In genomic region chr7:128909605-128910568, GRCh38 we compare ENCODE assay signal across 8 cellular contexts.
DNase-seq lines count a peak whose midpoint lies in the region; ATAC-seq and TF ChIP-seq lines count a peak whose summit lies in the region.

No MANE protein-coding gene starts in this region.

- no peak for DNase-seq in HFF-Myc (ENCODE audit: extremely low read depth, low read depth)
- DNase-seq in brain microvascular endothelial cell = peak; percentile 32
- peak; percentile 25 for DNase-seq in iris pigment epithelial cell (ENCODE audit: low read depth)
- no peak for DNase-seq in DMS114 treated with DMSO at 0.1 percent for 48 hours (lab: John Stamatoyannopoulos, UW; ENCODE audit: unreplicated experiment)
- DNase-seq in KBM-7 = no peak
- DNase-seq in NAMALWA (ENCODE audit: low spot score) = no peak

- H3K27ac ChIP-seq in brain microvascular endothelial cell (no peak overlapping the region), stomach smooth muscle (ENCODE audit: low read length) (no peak overlapping the region)

- peak overlapping the region; percentile 32 for H3K4me3 ChIP-seq in HFF-Myc (replicated peaks; ENCODE audit: low read depth, low read length)
- H3K4me3 ChIP-seq in brain microvascular endothelial cell (ENCODE audit: low read depth, low read length) = peak overlapping the region; percentile 56
- peak overlapping the region; percentile 49 to 72 for H3K4me3 ChIP-seq in stomach smooth muscle (ENCODE audit: low read length in 2 of 2)

- H3K9ac ChIP-seq in stomach smooth muscle (ENCODE audit: low read length in 2 of 2) = peak overlapping the region in 1 of 2 donors; percentile 5

- H3K36me3 ChIP-seq in brain microvascular endothelial cell (replicated peaks) (no peaks in the 10 kb centered on the region), stomach smooth muscle (ENCODE audit: control insufficient read depth in 2 of 2, insufficient read depth in 2 of 2, low read length in 2 of 2) (no peaks in the 10 kb centered on the region)

- no peak for ATAC-seq in GM21526 (IDR thresholded peaks at IDR 0.05; ENCODE audit: low FRiP score, unreplicated experiment)

- no peak for TF ChIP-seq CTCF in HFF-Myc (IDR thresholded peaks at IDR 0.05; ENCODE audit: low read depth, low read length, missing control alignments)
- no peak for TF ChIP-seq CTCF in brain microvascular endothelial cell (IDR thresholded peaks at IDR 0.05; ENCODE audit: low read depth, low read length, missing control alignments)

- H3K9me3 ChIP-seq in stomach smooth muscle (ENCODE audit: control insufficient read depth in 2 of 2, low read length in 2 of 2) = no peaks in the 10 kb centered on the region

- in situ Hi-C loops in brain microvascular endothelial cell (cut with HindIII; ENCODE audit: low pct_ligation_motif_present, low sequenced_read_pairs) = loop anchor here (10.0 to 25.0 kb wide), 2 partner anchors 65 to 177 kb away; no protein-coding TSS in a partner anchor
- in situ Hi-C loops in KBM-7 (cut with MboI; ENCODE audit: low pct_unique_long_range_greater_than_20kb, low sequenced_read_pairs) = no loop called here

- peaks cover 20% of the 10 kb centered on the region for H3K27me3 ChIP-seq in brain microvascular endothelial cell (replicated peaks)
- H3K27me3 ChIP-seq in stomach smooth muscle (ENCODE audit: control insufficient read depth in 1 of 2, insufficient read depth in 2 of 2, low read length in 2 of 2) = peaks cover 19 to 30% of the 10 kb centered on the region in 2 donors

- H3K4me1 ChIP-seq in stomach smooth muscle (ENCODE audit: control insufficient read depth, insufficient read depth, low read length) = peaks cover 12% of the 10 kb centered on the region

Comparison
In these comparisons a context has a peak if more than half of its experiments do, and no peak if none do; other contexts are left out.
1. DNase-seq: peak in brain microvascular endothelial cell (single experiment) and iris pigment epithelial cell (single experiment); none in HFF-Myc (single experiment), DMS114 treated with DMSO at 0.1 percent for 48 hours (single experiment), KBM-7 (single experiment) and NAMALWA (single experiment).
2. Peak in every context shown above with its lines, with median percentiles within 50 percentile points of each other: H3K4me3 ChIP-seq.